In the genomic region with DNA sequence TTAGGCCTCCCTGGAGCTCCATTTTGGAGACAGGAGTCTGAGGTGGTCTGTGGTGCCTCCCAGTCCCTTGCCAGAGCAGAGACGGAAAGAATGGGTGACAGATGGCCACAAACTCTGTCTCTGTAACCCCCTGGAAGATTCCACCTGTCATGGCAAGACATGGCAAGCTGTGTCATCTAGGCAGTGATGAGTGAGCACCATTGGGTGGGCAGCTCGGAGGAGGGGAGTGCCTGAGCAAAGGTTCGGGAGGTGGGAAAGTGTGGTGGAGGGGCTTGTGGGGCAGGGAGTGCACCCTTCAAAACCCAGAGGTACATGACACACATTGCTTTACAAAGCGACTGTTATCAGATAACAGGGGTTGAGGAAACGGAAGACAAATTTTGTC, we compare ENCODE assay signal across 14 cellular contexts. TPM values are rescaled to one million over a fixed set of nuclear protein-coding genes. Genes with fewer than 3 reads are reported as not detected.
DNase-seq lines count a peak whose midpoint lies in the region; ATAC-seq and TF ChIP-seq lines count a peak whose summit lies in the region.
"Had no signal": no experiment of that assay in that cellular context is flagged by ENCODE, and none has a peak within 500 bp of the region (broad histone marks: within the 10 kb centered on the region; RNA-seq: fewer than 3 reads in every experiment).

No MANE protein-coding gene starts in this region.

- in situ Hi-C loops in IMR-90 (cut with MboI; ENCODE audit: low sequenced_read_pairs), result no loop called here

- H2AFZ ChIP-seq in IMR-90 (replicated peaks; ENCODE audit: low read length, poor library complexity), result no peak overlapping the region
- H2AFZ ChIP-seq: parathyroid adenoma had no signal

- no peak overlapping the region for H3K14ac ChIP-seq in IMR-90 (replicated peaks; ENCODE audit: low read depth, low read length)

- no peak overlapping the region for H3K4me3 ChIP-seq in IMR-90 (ENCODE audit: insufficient read depth, low read depth, low read length)
- H3K4me3 ChIP-seq: gastrocnemius medialis had no signal

- TF ChIP-seq RAD21 in IMR-90 (IDR thresholded peaks at IDR 0.05; ENCODE audit: low read length), result no peak

- TF ChIP-seq CTCF in IMR-90 (conservative IDR thresholded peaks at IDR 0.05; ENCODE audit: low read depth, low read length), result no peak
- TF ChIP-seq CTCF in activated CD8-positive, alpha-beta T cell treated with anti-CD3 and anti-CD28 coated beads for 36 hours (IDR thresholded peaks at IDR 0.05), result no peak

- H4K8ac ChIP-seq in IMR-90 (ENCODE audit: low read depth in 2 of 2, low read length in 2 of 2), result no peak overlapping the region

- H3K4me2 ChIP-seq in IMR-90 (ENCODE audit: low read depth, low read length), result no peak overlapping the region

- H3K36me3 Mint-ChIP-seq in activated CD8-positive, alpha-beta T cell treated with anti-CD3 and anti-CD28 coated beads for 36 hours (ENCODE audit: low read depth), result peaks cover 44% of the 10 kb centered on the region
- peaks cover 70% of the 10 kb centered on the region for H3K36me3 Mint-ChIP-seq in dendritic cell treated with granulocyte-macrophage colony-stimulating factor and Interleukin-4, amounts not matched to agents 40 ng/mL and 50 ng/mL, for 4 days (ENCODE audit: low read depth)

- no peak overlapping the region for H2BK15ac ChIP-seq in IMR-90 (ENCODE audit: low read depth, low read length)

- H3K4me3 Mint-ChIP-seq in activated CD8-positive, alpha-beta T cell treated with anti-CD3 and anti-CD28 coated beads for 36 hours, result peak overlapping the region; percentile 66
- peak overlapping the region; percentile 46 for H3K4me3 Mint-ChIP-seq in dendritic cell treated with granulocyte-macrophage colony-stimulating factor and Interleukin-4, amounts not matched to agents 40 ng/mL and 50 ng/mL, for 4 days

- peaks cover 62% of the 10 kb centered on the region for H3K4me1 Mint-ChIP-seq in activated CD8-positive, alpha-beta T cell treated with anti-CD3 and anti-CD28 coated beads for 36 hours (ENCODE audit: low read depth)
- H3K4me1 Mint-ChIP-seq in dendritic cell treated with granulocyte-macrophage colony-stimulating factor and Interleukin-4, amounts not matched to agents 40 ng/mL and 50 ng/mL, for 4 days (ENCODE audit: low read depth), result peaks cover 79% of the 10 kb centered on the region

- H4K5ac ChIP-seq in IMR-90 (ENCODE audit: low read depth, low read length), result no peak overlapping the region

- H3K9me3 ChIP-seq in IMR-90 (ENCODE audit: control insufficient read depth, insufficient read depth, low read length), result no peaks in the 10 kb centered on the region
- H3K9me3 ChIP-seq: gastrocnemius medialis had no signal

- no peak for TF ChIP-seq POLR2A in IMR-90 (IDR thresholded peaks at IDR 0.05; ENCODE audit: low read depth, low read length)

- H3K9me1 ChIP-seq in IMR-90 (ENCODE audit: insufficient read depth, low read length), result peaks cover 8% of the 10 kb centered on the region; the same call in 1 of the 2 replicates

- H3K23ac ChIP-seq in IMR-90 (ENCODE audit: low read depth, low read length), result no peak overlapping the region

- H3K27me3 Mint-ChIP-seq in activated CD8-positive, alpha-beta T cell treated with anti-CD3 and anti-CD28 coated beads for 36 hours, result no peaks in the 10 kb centered on the region
- no peaks in the 10 kb centered on the region for H3K27me3 Mint-ChIP-seq in dendritic cell treated with granulocyte-macrophage colony-stimulating factor and Interleukin-4, amounts not matched to agents 40 ng/mL and 50 ng/mL, for 4 days

- 100% methylated on average over 1 of the region's 5 CpGs; no CpG with 5 or more reads in 1 of the 2 experiments for WGBS in IMR-90 (ENCODE audit: extremely low coverage in 2 of 2, insufficient read length in 1 of 2), 2 experiments

- H3K18ac ChIP-seq in IMR-90 (ENCODE audit: low read depth, low read length), result no peak overlapping the region

- no TSS peak for BruUV-seq in IMR-90 (replicated peaks; lab: Mats Ljungman, UMichigan)

- CTCF ChIA-PET in IMR-90 (lab: Yijun Ruan, JAX), result no interaction called here
- CTCF ChIA-PET in activated CD8-positive, alpha-beta T cell treated with anti-CD3 and anti-CD28 coated beads for 36 hours (lab: Charles Lee), result interaction anchor here (1.1 kb wide), 3 partner anchors 14 to 85 kb away, joined by 3 to 4 read pairs (median 3); no protein-coding TSS in a partner anchor

- H2BK20ac ChIP-seq in IMR-90 (ENCODE audit: low read depth, low read length), result no peak overlapping the region

- no peak overlapping the region for H3K56ac ChIP-seq in IMR-90 (ENCODE audit: extremely low read depth, insufficient read depth, low read length)

- H3K27me3 ChIP-seq in IMR-90 (ENCODE audit: control insufficient read depth, insufficient read depth, low read length), result no peaks in the 10 kb centered on the region
- H3K27me3 ChIP-seq: gastrocnemius medialis had no signal

- no peak overlapping the region for H3K9ac ChIP-seq in IMR-90 (ENCODE audit: low read depth, low read length)
- H3K9ac ChIP-seq: parathyroid adenoma had no signal

- peak overlapping the region; percentile 95 for H3K27ac Mint-ChIP-seq in activated CD8-positive, alpha-beta T cell treated with anti-CD3 and anti-CD28 coated beads for 36 hours
- H3K27ac Mint-ChIP-seq in dendritic cell treated with granulocyte-macrophage colony-stimulating factor and Interleukin-4, amounts not matched to agents 40 ng/mL and 50 ng/mL, for 4 days, result peak overlapping the region; percentile 94

- POLR2A ChIA-PET in IMR-90 (lab: Charles Lee; ENCODE audit: unreplicated experiment), result no interaction called here
- POLR2A ChIA-PET in activated CD8-positive, alpha-beta T cell treated with anti-CD3 and anti-CD28 coated beads for 36 hours (lab: Charles Lee), result interaction anchor here (1.0 to 5.8 kb wide), 7 partner anchors 9 to 50 kb away, joined by 3 to 34 read pairs (median 6); no protein-coding TSS in a partner anchor

- no peak for ATAC-seq in IMR-90 (ENCODE audit: low read depth)
- ATAC-seq in activated CD8-positive, alpha-beta T cell treated with anti-CD3 and anti-CD28 coated beads for 36 hours, result peak; percentile 58
- no peak for ATAC-seq in HG03135 (IDR thresholded peaks at IDR 0.05; ENCODE audit: unreplicated experiment)
- ATAC-seq: gastrocnemius medialis had no signal

- H3K4ac ChIP-seq in IMR-90 (ENCODE audit: low read depth, low read length), result peak overlapping the region; percentile 5; the same call in 1 of the 2 replicates

- peaks cover 18% of the 10 kb centered on the region for H4K20me1 ChIP-seq in IMR-90 (ENCODE audit: insufficient read depth, low read length)

- intact Hi-C loops in IMR-90 (cut with micrococcal nuclease), result loop anchor here (10.0 kb wide), 1 partner anchor 128 kb away; no protein-coding TSS in a partner anchor
- intact Hi-C loops in activated CD8-positive, alpha-beta T cell treated with anti-CD3 and anti-CD28 coated beads for 36 hours (cut with micrococcal nuclease), result loop anchor here (2.0 kb wide), 1 partner anchor 14 kb away; no protein-coding TSS in a partner anchor
- intact Hi-C loops in dendritic cell treated with granulocyte-macrophage colony-stimulating factor and Interleukin-4, amounts not matched to agents 40 ng/mL and 50 ng/mL, for 4 days (cut with micrococcal nuclease), result loop anchor here (10.0 kb wide), 1 partner anchor 278 kb away; the partner anchor contains the start of gene GOLGA5

- DNase-seq in IMR-90, result no peak
- DNase-seq in activated CD8-positive, alpha-beta T cell treated with anti-CD3 and anti-CD28 coated beads for 36 hours, result peak; percentile 80
- DNase-seq in stimulated activated CD8-positive, alpha-beta memory T cell treated with anti-CD3 and anti-CD28 coated beads, Interleukin-4, amount 100 ng/mL, for 4 hours (ENCODE audit: low read depth in 2 of 2, low spot score in 1 of 2), result peak; percentile 48 to 69
- no peak for DNase-seq in NCI-H748 treated with DMSO at 0.1 percent for 48 hours (lab: John Stamatoyannopoulos, UW)
- DNase-seq in germinal center (ENCODE audit: low spot score), result no peak
- DNase-seq: COR-L47, gastrocnemius medialis, H7, Karpas-422, NCI-H146, Right ventricle myocardium superior had no signal

- H3K27ac ChIP-seq in IMR-90 (ENCODE audit: insufficient read depth, low read length), result no peak overlapping the region
- H3K27ac ChIP-seq: gastrocnemius medialis had no signal

- no peak overlapping the region for H2AK9ac ChIP-seq in IMR-90 (replicated peaks; ENCODE audit: low read depth, low read length, poor library complexity)

- H4K91ac ChIP-seq in IMR-90 (ENCODE audit: insufficient read depth, low read depth, low read length), result no peak overlapping the region

- dilution Hi-C loops in IMR-90 (cut with HindIII; ENCODE audit: low sequenced_read_pairs, unreplicated experiment), result no loop called here

- H2BK120ac ChIP-seq in IMR-90 (ENCODE audit: low read depth, low read length), result no peak overlapping the region

- peaks cover 7% of the 10 kb centered on the region; the same call in 1 of the 2 replicates for H3K4me1 ChIP-seq in IMR-90 (ENCODE audit: control insufficient read depth, insufficient read depth, low read length)

- peaks cover 34 to 86% of the 10 kb centered on the region in 2 experiments for H3K79me1 ChIP-seq in IMR-90 (ENCODE audit: low read depth in 1 of 2, low read length in 2 of 2)

- no peak overlapping the region for H2AK5ac ChIP-seq in IMR-90 (ENCODE audit: low read depth, low read length)

- peaks cover 7% of the 10 kb centered on the region for H3K9me3 Mint-ChIP-seq in activated CD8-positive, alpha-beta T cell treated with anti-CD3 and anti-CD28 coated beads for 36 hours
- H3K9me3 Mint-ChIP-seq in dendritic cell treated with granulocyte-macrophage colony-stimulating factor and Interleukin-4, amounts not matched to agents 40 ng/mL and 50 ng/mL, for 4 days, result no peaks in the 10 kb centered on the region

- H3K36me3 ChIP-seq in IMR-90 (ENCODE audit: control insufficient read depth, insufficient read depth, low read length), result no peaks in the 10 kb centered on the region
- H3K36me3 ChIP-seq: gastrocnemius medialis had no signal

- no peak overlapping the region for H2BK5ac ChIP-seq in IMR-90 (ENCODE audit: low read depth, low read length, poor library complexity, severe bottlenecking)

TF ChIP-seq in IMR-90, 13 proteins besides CTCF, POLR2A, EP300 and RAD21 (continues in another document):
- TF ChIP-seq BHLHE40 (IDR thresholded peaks at IDR 0.05; ENCODE audit: low read depth, low read length), result no peak
- no peak for TF ChIP-seq RCOR1 (IDR thresholded peaks at IDR 0.05; ENCODE audit: insufficient replicate concordance, low read length)
- TF ChIP-seq RFX5 (IDR thresholded peaks at IDR 0.05; ENCODE audit: low read depth, low read length), result no peak
- no peak for TF ChIP-seq NFE2L2 (IDR thresholded peaks at IDR 0.05; ENCODE audit: low read depth, low read length)
- no peak for TF ChIP-seq CHD1 (IDR thresholded peaks at IDR 0.05; ENCODE audit: low read depth, low read length)
- TF ChIP-seq SMC3 (IDR thresholded peaks at IDR 0.05; ENCODE audit: low read depth, low read length), result no peak
- TF ChIP-seq MAFK (IDR thresholded peaks at IDR 0.05; ENCODE audit: low read depth, low read length), result no peak

RNA-seq across cellular contexts. Expression of gene RIN3, which starts 3.4 kb away (rescaled TPM):
- 2.2 and 2.5 TPM in 2 replicates for total RNA-seq in IMR-90 (2012; rRNA removed)
- 11.1 and 11.6 TPM in 2 replicates for polyA plus RNA-seq in IMR-90 (2012; rRNA removed)
- 8.9 and 13.9 TPM in 2 replicates for polyA plus RNA-seq in IMR-90 (2012; cell fraction: cytosol; rRNA removed)
- 10.8 and 19.9 TPM in 2 replicates for polyA plus RNA-seq in IMR-90 (2012; cell fraction: nucleus; rRNA removed; ENCODE audit: low replicate concordance)
- 10 to 100 TPM; 61.3 to 62.4 TPM for total RNA-seq in activated CD8-positive, alpha-beta T cell treated with anti-CD3 and anti-CD28 coated beads for 36 hours

Comparison
In these comparisons a context has a peak if more than half of its experiments do, and no peak if none do; other contexts are left out.
1. DNase-seq: peak in activated CD8-positive, alpha-beta T cell treated with anti-CD3 and anti-CD28 coated beads for 36 hours (single experiment) and stimulated activated CD8-positive, alpha-beta memory T cell treated with anti-CD3 and anti-CD28 coated beads, Interleukin-4, amount 100 ng/mL, for 4 hours (2 of 2); none in IMR-90 (single experiment), NCI-H748 treated with DMSO at 0.1 percent for 48 hours (single experiment) and germinal center (single experiment).
2. RNA of gene RIN3, which starts 3.4 kb away (total RNA-seq): 61.3 to 62.4 TPM in activated CD8-positive, alpha-beta T cell treated with anti-CD3 and anti-CD28 coated beads for 36 hours; 2.2 to 2.5 TPM in IMR-90; every median in the first group is over 10 times any median in the second.